In genomic region chr9:77663754-77664153, GRCh38 we compare ENCODE assay signal across 14 cellular contexts. TPM values are rescaled to one million over a fixed set of nuclear protein-coding genes. Genes with fewer than 3 reads are reported as not detected.
DNase-seq lines count a peak whose midpoint lies in the region; ATAC-seq, FAIRE-seq and TF ChIP-seq lines count a peak whose summit lies in the region.
"Had no signal": no experiment of that assay in that cellular context is flagged by ENCODE, and none has a peak within 500 bp of the region (broad histone marks: within the 10 kb centered on the region; RNA-seq: fewer than 3 reads in every experiment).

No MANE protein-coding gene starts in this region.

- no peak overlapping the region for H3K27ac Mint-ChIP-seq in astrocyte (ENCODE audit: unreplicated experiment)
- H3K27ac Mint-ChIP-seq: activated T-cell treated with anti-CD3 and anti-CD28 coated beads, Interleukin-2, amount 50 U/mL, for 24 hours had no signal

- H3K79me2 ChIP-seq in astrocyte (ENCODE audit: insufficient read depth, low read length): no peaks in the 10 kb centered on the region

- no peak overlapping the region for H3K4me3 Mint-ChIP-seq in astrocyte (ENCODE audit: unreplicated experiment)
- H3K4me3 Mint-ChIP-seq: activated T-cell treated with anti-CD3 and anti-CD28 coated beads, Interleukin-2, amount 50 U/mL, for 24 hours had no signal

- FAIRE-seq in astrocyte (lab: Jason Lieb, UNC): no peak

- peak; percentile 2 for DNase-seq in NCI-H1092 treated with DMSO at 0.1 percent for 48 hours (lab: John Stamatoyannopoulos, UW)
- DNase-seq in NCI-H1092 (lab: John Stamatoyannopoulos, UW): no peak
- peak; percentile 43 for DNase-seq in astrocyte (ENCODE audit: low read depth)
- DNase-seq in iris pigment epithelial cell (ENCODE audit: low read depth): peak; percentile 15
- no peak for DNase-seq in retina
- DNase-seq: 8988T; activated T-cell treated with anti-CD3 and anti-CD28 coated beads, Interleukin-2, amount 50 U/mL, for 24 hours; cerebellar nuclear complex; GDM1; NCI-H524 treated with DMSO at 0.1 percent for 48 hours had no signal

- H3K9me3 ChIP-seq in astrocyte (ENCODE audit: insufficient read depth, low read depth, low read length) (no peaks in the 10 kb centered on the region), subcutaneous abdominal adipose tissue (ENCODE audit: control insufficient read depth in 5 of 5, low read length in 5 of 5) (no peaks in the 10 kb centered on the region)
- H3K9me3 ChIP-seq: psoas muscle had no signal

- no peak overlapping the region for H2AFZ ChIP-seq in astrocyte (ENCODE audit: low read depth, low read length)

- H3K36me3 ChIP-seq in astrocyte (ENCODE audit: insufficient read depth, low read length) (no peaks in the 10 kb centered on the region), subcutaneous abdominal adipose tissue (ENCODE audit: control insufficient read depth in 5 of 5, insufficient read depth in 5 of 5, low read length in 5 of 5) (no peaks in the 10 kb centered on the region)

- no peaks in the 10 kb centered on the region for H3K36me3 Mint-ChIP-seq in astrocyte (ENCODE audit: low read depth, unreplicated experiment)

- peaks cover 3% of the 10 kb centered on the region for H3K4me1 Mint-ChIP-seq in astrocyte (ENCODE audit: low read depth, unreplicated experiment)

- H3K4me2 ChIP-seq in astrocyte (ENCODE audit: low read length): peak overlapping the region; percentile 47

- H3K27me3 ChIP-seq in astrocyte (ENCODE audit: insufficient read depth, low read length) (no peaks in the 10 kb centered on the region), subcutaneous abdominal adipose tissue (ENCODE audit: control insufficient read depth in 5 of 5, insufficient read depth in 4 of 5, low read length in 5 of 5) (no peaks in the 10 kb centered on the region)

- H3K27me3 Mint-ChIP-seq in astrocyte (ENCODE audit: low read depth, unreplicated experiment): peaks cover 2% of the 10 kb centered on the region
- H3K27me3 Mint-ChIP-seq: activated T-cell treated with anti-CD3 and anti-CD28 coated beads, Interleukin-2, amount 50 U/mL, for 24 hours had no signal

- peaks cover 2% of the 10 kb centered on the region for H3K9me3 Mint-ChIP-seq in astrocyte (ENCODE audit: unreplicated experiment)
- H3K9me3 Mint-ChIP-seq: activated T-cell treated with anti-CD3 and anti-CD28 coated beads, Interleukin-2, amount 50 U/mL, for 24 hours had no signal

- no peaks in the 10 kb centered on the region for H4K20me1 ChIP-seq in astrocyte (ENCODE audit: insufficient read depth, low read length)

- no peak for TF ChIP-seq CTCF in astrocyte (IDR thresholded peaks at IDR 0.05; ENCODE audit: insufficient read depth, low read depth, low read length)

- H3K27ac ChIP-seq in astrocyte (ENCODE audit: low read depth, low read length): no peak overlapping the region
- peak overlapping the region; percentile 10 for H3K27ac ChIP-seq in subcutaneous abdominal adipose tissue (ENCODE audit: low read depth, low read length)
- H3K27ac ChIP-seq: psoas muscle had no signal

- no peak overlapping the region for H3K4me3 ChIP-seq in astrocyte (ENCODE audit: insufficient read depth, low read depth, low read length)
- H3K4me3 ChIP-seq in subcutaneous abdominal adipose tissue (ENCODE audit: low read depth in 1 of 5, low read length in 5 of 5): no peak overlapping the region
- H3K4me3 ChIP-seq: psoas muscle had no signal

- no peak for ATAC-seq in GM21390 (IDR thresholded peaks at IDR 0.05; ENCODE audit: unreplicated experiment)
- ATAC-seq in GM18867 (IDR thresholded peaks at IDR 0.05; ENCODE audit: unreplicated experiment): no peak
- ATAC-seq: psoas muscle had no signal

- peaks cover 5% of the 10 kb centered on the region for H3K4me1 ChIP-seq in astrocyte (ENCODE audit: insufficient read depth, low read length)
- peaks cover 0 to 12% (median 7%) of the 10 kb centered on the region in 5 donors for H3K4me1 ChIP-seq in subcutaneous abdominal adipose tissue (ENCODE audit: control insufficient read depth in 5 of 5, insufficient read depth in 5 of 5, low read length in 5 of 5)
- H3K4me1 ChIP-seq: psoas muscle had no signal

- H3K9ac ChIP-seq in astrocyte (ENCODE audit: low read length): no peak overlapping the region
- no peak overlapping the region for H3K9ac ChIP-seq in subcutaneous abdominal adipose tissue (ENCODE audit: low read length in 5 of 5)

RNA-seq across cellular contexts. Expression of gene GNA14, which starts 15.6 kb away (rescaled TPM):
- total RNA-seq in astrocyte: 1.0 and 1.1 TPM in 2 replicates

Comparison
In these comparisons a context has a peak if more than half of its experiments do, and no peak if none do; other contexts are left out.
1. DNase-seq: peak in NCI-H1092 treated with DMSO at 0.1 percent for 48 hours (single experiment), astrocyte (single experiment) and iris pigment epithelial cell (single experiment); none in NCI-H1092 (single experiment) and retina (single experiment).